In genomic region chr14:80713076-80713850, GRCh38 we compare ENCODE assay signal across 19 cellular contexts.
A peak's percentile ranks its signal among the peaks of the same experiment; 100 is the strongest.
DNase-seq lines count a peak whose midpoint lies in the region; ATAC-seq and TF ChIP-seq lines count a peak whose summit lies in the region.
"Had no signal": no experiment of that assay in that cellular context is flagged by ENCODE, and none has a peak within 500 bp of the region (broad histone marks: within the 10 kb centered on the region; RNA-seq: fewer than 3 reads in every experiment).

No MANE protein-coding gene starts in this region.

- H3K79me2 ChIP-seq in SK-N-SH (ENCODE audit: insufficient read depth) (no peaks in the 10 kb centered on the region), Loucy (ENCODE audit: insufficient read depth, low read length) (no peaks in the 10 kb centered on the region)

- ATAC-seq in SK-N-SH treated with all-trans-retinoic acid at 6 μM for 48 hours (no peak), HG03097 (IDR thresholded peaks at IDR 0.05; ENCODE audit: low FRiP score, unreplicated experiment) (no peak), GM21526 (IDR thresholded peaks at IDR 0.05; ENCODE audit: low FRiP score, unreplicated experiment) (no peak), HG03565 (IDR thresholded peaks at IDR 0.05; ENCODE audit: unreplicated experiment) (no peak)
- ATAC-seq: GM23338, HCT116 had no signal

- no peaks in the 10 kb centered on the region for H3K27me3 ChIP-seq in SK-N-SH (ENCODE audit: insufficient read depth)
- no peaks in the 10 kb centered on the region for H3K27me3 ChIP-seq in BLaER1
- no peaks in the 10 kb centered on the region for H3K27me3 ChIP-seq in Loucy (ENCODE audit: insufficient read depth, low read length, poor library complexity, severe bottlenecking)
- H3K27me3 ChIP-seq: BLaER1 treated with 17β-estradiol and CSF1 and Interleukin-3, amounts not matched to agents 10 nM and 100 nM had no signal

- H3K27ac ChIP-seq in SK-N-SH (ENCODE audit: low read depth in 2 of 2, low read length in 1 of 2) = no peak overlapping the region
- no peak overlapping the region for H3K27ac ChIP-seq in BLaER1
- H3K27ac ChIP-seq: 22Rv1 had no signal

- no peaks in the 10 kb centered on the region for H3K36me3 ChIP-seq in SK-N-SH (replicated peaks in 1 of 2; ENCODE audit: control insufficient read depth in 1 of 2, insufficient read depth in 2 of 2, low read length in 1 of 2)
- H3K36me3 ChIP-seq in BLaER1 = peaks cover 3% of the 10 kb centered on the region; the same call in 1 of the 2 replicates
- H3K36me3 ChIP-seq in Loucy (ENCODE audit: insufficient read depth, low read length) = no peaks in the 10 kb centered on the region

- POLR2A ChIA-PET in SK-N-SH (lab: Yijun Ruan, JAX) = no interaction called here

- H3F3A ChIP-seq in SK-N-SH (replicated peaks; ENCODE audit: insufficient read depth) (no peaks in the 10 kb centered on the region), Loucy (ENCODE audit: low read depth) (peaks cover 6% of the 10 kb centered on the region; the same call in 1 of the 2 replicates)

- H4K20me1 ChIP-seq in SK-N-SH (ENCODE audit: insufficient read depth) (no peaks in the 10 kb centered on the region), BLaER1 (no peaks in the 10 kb centered on the region), Loucy (ENCODE audit: insufficient read depth, low read length, poor library complexity, severe bottlenecking) (no peaks in the 10 kb centered on the region)

- H3K4me3 ChIP-seq in SK-N-SH (ENCODE audit: low read depth in 2 of 2, low read length in 1 of 2) = no peak overlapping the region
- H3K4me3 ChIP-seq in BLaER1 = no peak overlapping the region
- peak overlapping the region; percentile 62 for H3K4me3 ChIP-seq in Loucy (ENCODE audit: low read length, poor library complexity, severe bottlenecking)
- H3K4me3 ChIP-seq: BLaER1 treated with 17β-estradiol and CSF1 and Interleukin-3, amounts not matched to agents 10 nM and 100 nM; GM23338 had no signal

- TF ChIP-seq CTCF in SK-N-SH (IDR thresholded peaks at IDR 0.05) (no peak), Loucy (conservative IDR thresholded peaks at IDR 0.05; ENCODE audit: low read length) (no peak)

- CTCF ChIA-PET in SK-N-SH (lab: Yijun Ruan, JAX) = no interaction called here

- H2AFZ ChIP-seq in SK-N-SH (ENCODE audit: low read depth) (no peak overlapping the region), Loucy (ENCODE audit: low read length) (no peak overlapping the region)
- H2AFZ ChIP-seq: GM23338 had no signal

- H3K9ac ChIP-seq in SK-N-SH (no peak overlapping the region), BLaER1 (no peak overlapping the region), Loucy (ENCODE audit: low read depth, low read length, poor library complexity, severe bottlenecking) (peak overlapping the region; percentile 67)
- H3K9ac ChIP-seq: BLaER1 treated with 17β-estradiol and CSF1 and Interleukin-3, amounts not matched to agents 10 nM and 100 nM had no signal

- 96% methylated on average over 5 of the region's 5 CpGs for WGBS in SK-N-SH (ENCODE audit: low lambda C conversion rate)

- H3K9me2 ChIP-seq in SK-N-SH (no peaks in the 10 kb centered on the region), Loucy (replicated peaks; ENCODE audit: low read depth, low read length) (no peaks in the 10 kb centered on the region)

- no peak overlapping the region for H3K4me2 ChIP-seq in SK-N-SH
- H3K4me2 ChIP-seq in BLaER1 = peak overlapping the region; percentile 80
- peak overlapping the region; percentile 81 for H3K4me2 ChIP-seq in Loucy (ENCODE audit: low read depth, low read length, poor library complexity, severe bottlenecking)
- H3K4me2 ChIP-seq: GM23338 had no signal

- DNase-seq in SK-N-SH = no peak
- peak; percentile 20 for DNase-seq in epidermal melanocyte (ENCODE audit: insufficient read length, low spot score)
- DNase-seq: Calu3; CD4-positive, alpha-beta T cell; CD8-positive, alpha-beta memory T cell; COR-L47; DMS53; DMS79 treated with DMSO at 0.1 percent for 48 hours; H9 had no signal

- no peak for TF ChIP-seq RAD21 in SK-N-SH (IDR thresholded peaks at IDR 0.05; ENCODE audit: low read length)

- no peaks in the 10 kb centered on the region for H3K9me3 ChIP-seq in SK-N-SH
- H3K9me3 ChIP-seq in BLaER1 = peaks cover 11% of the 10 kb centered on the region; the same call in 1 of the 2 replicates
- H3K9me3 ChIP-seq in Loucy (ENCODE audit: insufficient read depth, low read depth, low read length) = no peaks in the 10 kb centered on the region

- no peaks in the 10 kb centered on the region for H3K4me1 ChIP-seq in SK-N-SH (ENCODE audit: control insufficient read depth in 1 of 2, insufficient read depth in 2 of 2, low read depth in 1 of 2, low read length in 1 of 2)
- peaks cover 44% of the 10 kb centered on the region for H3K4me1 ChIP-seq in BLaER1
- H3K4me1 ChIP-seq in Loucy (ENCODE audit: insufficient read depth, low read length, poor library complexity, severe bottlenecking) = peaks cover 59% of the 10 kb centered on the region

- TF ChIP-seq EP300 in SK-N-SH (IDR thresholded peaks at IDR 0.05; ENCODE audit: borderline replicate concordance in 1 of 2, low read depth in 1 of 2, low read length in 1 of 2) = no peak

TF ChIP-seq in SK-N-SH treated with all-trans-retinoic acid at 6 μM for 48 hours, 23 proteins besides CTCF, POLR2A, EP300 and RAD21:
- no peak for TF ChIP-seq ISL1 (CRISPR knock-in tag; IDR thresholded peaks at IDR 0.05)
- 0 out of 2 replicates have a peak, but pooled peaks have one; percentile 23 for TF ChIP-seq ZFP3 (CRISPR knock-in tag; IDR thresholded peaks at IDR 0.05)

TF ChIP-seq in SK-N-SH, 30 proteins besides CTCF, POLR2A, EP300 and RAD21:
- TF ChIP-seq IRF3 (IDR thresholded peaks at IDR 0.05; ENCODE audit: low read depth, low read length) (no peak), NRF1 (IDR thresholded peaks at IDR 0.05; ENCODE audit: low read depth, low read length) (no peak), POLR2AphosphoS5 (IDR thresholded peaks at IDR 0.05; ENCODE audit: low read depth, low read length) (no peak), EZH2phosphoT487 (IDR thresholded peaks at IDR 0.05; ENCODE audit: borderline replicate concordance, low read depth) (no peak), TEAD4 (IDR thresholded peaks at IDR 0.05; ENCODE audit: borderline replicate concordance, insufficient read depth) (no peak), FOXJ3 (CRISPR knock-in tag; IDR thresholded peaks at IDR 0.05) (no peak), RFX5 (IDR thresholded peaks at IDR 0.05; ENCODE audit: low read length) (no peak)
